1 cellular context compared by ENCODE assay signal in the genomic region with DNA sequence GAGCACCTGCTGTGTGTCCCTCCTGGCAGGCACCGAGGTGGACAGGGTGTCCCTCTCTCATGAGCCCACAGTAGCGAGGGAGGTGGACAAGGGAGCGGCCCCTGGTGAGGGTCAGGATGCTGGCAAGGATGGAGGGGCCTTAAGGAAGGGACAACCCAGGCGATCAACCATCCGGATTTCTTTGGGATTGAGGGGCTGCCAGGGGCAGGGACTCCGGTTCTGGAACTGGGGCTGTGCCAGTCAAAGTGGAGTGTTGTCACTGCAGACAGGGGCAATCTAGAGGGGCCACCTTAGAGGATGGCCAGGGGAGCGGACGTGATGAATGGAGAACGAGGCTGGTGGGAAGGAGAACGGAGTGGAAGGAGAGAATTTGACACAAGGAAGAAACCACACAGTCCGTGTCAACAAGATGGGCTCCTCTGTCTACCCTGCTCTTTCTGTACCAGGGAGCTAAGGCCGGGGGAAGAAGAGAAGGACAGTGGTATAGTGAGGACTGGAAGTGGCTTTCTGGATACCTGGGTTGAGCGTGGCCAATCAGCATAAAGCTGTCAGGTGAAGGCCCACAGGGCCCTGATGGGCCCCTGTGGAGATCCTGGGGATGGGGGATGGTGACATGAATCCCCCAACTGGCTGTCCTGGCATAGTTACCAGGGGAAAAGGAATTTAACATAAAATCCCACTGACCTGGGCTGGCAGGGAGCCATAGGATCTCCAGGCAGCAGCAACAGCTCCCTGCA.
TF ChIP-seq lines count a peak whose summit lies in the region.

No MANE protein-coding gene starts in this region.

TF ChIP-seq in IMR-90, 13 proteins besides CTCF, POLR2A, EP300 and RAD21:
- TF ChIP-seq, protein P1, sequence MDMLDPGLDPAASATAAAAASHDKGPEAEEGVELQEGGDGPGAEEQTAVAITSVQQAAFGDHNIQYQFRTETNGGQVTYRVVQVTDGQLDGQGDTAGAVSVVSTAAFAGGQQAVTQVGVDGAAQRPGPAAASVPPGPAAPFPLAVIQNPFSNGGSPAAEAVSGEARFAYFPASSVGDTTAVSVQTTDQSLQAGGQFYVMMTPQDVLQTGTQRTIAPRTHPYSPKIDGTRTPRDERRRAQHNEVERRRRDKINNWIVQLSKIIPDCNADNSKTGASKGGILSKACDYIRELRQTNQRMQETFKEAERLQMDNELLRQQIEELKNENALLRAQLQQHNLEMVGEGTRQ (IDR thresholded peaks at IDR 0.05; ENCODE audit: low read depth, low read length): no peak
- TF ChIP-seq CHD1 (IDR thresholded peaks at IDR 0.05; ENCODE audit: low read depth, low read length): no peak
- TF ChIP-seq RCOR1 (IDR thresholded peaks at IDR 0.05; ENCODE audit: insufficient replicate concordance, low read length): no peak
- TF ChIP-seq SMC3 (IDR thresholded peaks at IDR 0.05; ENCODE audit: low read depth, low read length): no peak
- TF ChIP-seq FOS (IDR thresholded peaks at IDR 0.05; ENCODE audit: low read depth, low read length): no peak
- no peak for TF ChIP-seq NFE2L2 (IDR thresholded peaks at IDR 0.05; ENCODE audit: low read depth, low read length)
- TF ChIP-seq MXI1 (IDR thresholded peaks at IDR 0.05; ENCODE audit: borderline replicate concordance, low read depth, low read length): no peak
- no peak for TF ChIP-seq CEBPB (IDR thresholded peaks at IDR 0.05; ENCODE audit: low read depth, low read length)
- TF ChIP-seq BHLHE40 (IDR thresholded peaks at IDR 0.05; ENCODE audit: low read depth, low read length): no peak
- no peak for TF ChIP-seq RFX5 (IDR thresholded peaks at IDR 0.05; ENCODE audit: low read depth, low read length)
- TF ChIP-seq, protein P2, sequence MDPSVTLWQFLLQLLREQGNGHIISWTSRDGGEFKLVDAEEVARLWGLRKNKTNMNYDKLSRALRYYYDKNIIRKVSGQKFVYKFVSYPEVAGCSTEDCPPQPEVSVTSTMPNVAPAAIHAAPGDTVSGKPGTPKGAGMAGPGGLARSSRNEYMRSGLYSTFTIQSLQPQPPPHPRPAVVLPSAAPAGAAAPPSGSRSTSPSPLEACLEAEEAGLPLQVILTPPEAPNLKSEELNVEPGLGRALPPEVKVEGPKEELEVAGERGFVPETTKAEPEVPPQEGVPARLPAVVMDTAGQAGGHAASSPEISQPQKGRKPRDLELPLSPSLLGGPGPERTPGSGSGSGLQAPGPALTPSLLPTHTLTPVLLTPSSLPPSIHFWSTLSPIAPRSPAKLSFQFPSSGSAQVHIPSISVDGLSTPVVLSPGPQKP (IDR thresholded peaks at IDR 0.05; ENCODE audit: borderline replicate concordance, low read depth, low read length): no peak
- no peak for TF ChIP-seq MAFK (IDR thresholded peaks at IDR 0.05; ENCODE audit: low read depth, low read length)
- no peak for TF ChIP-seq MAZ (IDR thresholded peaks at IDR 0.05; ENCODE audit: borderline replicate concordance, low read depth, low read length)
TF ChIP-seq in IMR-90: peak in this region for 0.
